Comparison of ENCODE assay signal across 9 cellular contexts in genomic region chr4:112312610-112313239, GRCh38. TPM values are rescaled to one million over a fixed set of nuclear protein-coding genes. Genes with fewer than 3 reads are reported as not detected.
DNase-seq lines count a peak whose midpoint lies in the region; ATAC-seq and TF ChIP-seq lines count a peak whose summit lies in the region.
"Had no signal": no experiment of that assay in that cellular context is flagged by ENCODE, and none has a peak within 500 bp of the region (broad histone marks: within the 10 kb centered on the region; RNA-seq: fewer than 3 reads in every experiment).

No MANE protein-coding gene starts in this region.

- no peak overlapping the region for H3K27ac ChIP-seq in foreskin keratinocyte

- no peak overlapping the region for H3K4me3 Mint-ChIP-seq in memory B cell
- no peak overlapping the region for H3K4me3 Mint-ChIP-seq in activated CD8-positive, alpha-beta T cell treated with anti-CD3 and anti-CD28 coated beads, Interleukin-2, amount 10 ng/mL, durations not matched to agents 7 days and 5 days
- H3K4me3 Mint-ChIP-seq: activated T-cell treated with anti-CD3 and anti-CD28 coated beads, Interleukin-2, amount 50 U/mL, for 4 hours had no signal

- CTCF ChIA-PET in activated CD8-positive, alpha-beta T cell treated with anti-CD3 and anti-CD28 coated beads, Interleukin-2, amount 10 ng/mL, durations not matched to agents 7 days and 5 days (lab: Charles Lee): interaction anchor here (0.9 to 2.4 kb wide), 3 partner anchors 8 to 27 kb away, joined by 4 to 5 read pairs (median 5); partner anchors contain the start of gene TIFA

- no peaks in the 10 kb centered on the region for H3K27me3 Mint-ChIP-seq in memory B cell
- no peaks in the 10 kb centered on the region for H3K27me3 Mint-ChIP-seq in activated CD8-positive, alpha-beta T cell treated with anti-CD3 and anti-CD28 coated beads, Interleukin-2, amount 10 ng/mL, durations not matched to agents 7 days and 5 days (ENCODE audit: low read depth)

- H3K36me3 Mint-ChIP-seq in memory B cell: peaks cover 7% of the 10 kb centered on the region
- peaks cover 14% of the 10 kb centered on the region for H3K36me3 Mint-ChIP-seq in activated CD8-positive, alpha-beta T cell treated with anti-CD3 and anti-CD28 coated beads, Interleukin-2, amount 10 ng/mL, durations not matched to agents 7 days and 5 days (ENCODE audit: low read depth)

- no peak overlapping the region for H3K27ac Mint-ChIP-seq in memory B cell
- no peak overlapping the region for H3K27ac Mint-ChIP-seq in activated CD8-positive, alpha-beta T cell treated with anti-CD3 and anti-CD28 coated beads, Interleukin-2, amount 10 ng/mL, durations not matched to agents 7 days and 5 days

- no peak for DNase-seq in memory B cell (ENCODE audit: low spot score in 2 of 2)
- no peak for DNase-seq in foreskin keratinocyte
- no peak for DNase-seq in DMS153 (lab: John Stamatoyannopoulos, UW)
- DNase-seq in lower leg skin (ENCODE audit: low spot score in 2 of 2): no peak
- DNase-seq in activated CD8-positive, alpha-beta T cell treated with anti-CD3 and anti-CD28 coated beads, Interleukin-2, amount 10 ng/mL, durations not matched to agents 7 days and 5 days: no peak
- DNase-seq: activated T-cell treated with anti-CD3 and anti-CD28 coated beads, Interleukin-2, amount 50 U/mL, for 4 hours had no signal

- TF ChIP-seq CTCF in foreskin keratinocyte (conservative IDR thresholded peaks at IDR 0.05): no peak
- TF ChIP-seq CTCF in lower leg skin (IDR thresholded peaks at IDR 0.05): no peak

- ATAC-seq in GM18868 (IDR thresholded peaks at IDR 0.05; ENCODE audit: unreplicated experiment) (peak; percentile 95), GM21737 (IDR thresholded peaks at IDR 0.05; ENCODE audit: unreplicated experiment) (peak; percentile 97), HG03558 (IDR thresholded peaks at IDR 0.05; ENCODE audit: extremely low read depth, unreplicated experiment) (peak; percentile 94), memory B cell (ENCODE audit: low read depth) (peak; percentile 81), foreskin keratinocyte (no peak)
- no peak for ATAC-seq in activated CD8-positive, alpha-beta T cell treated with anti-CD3 and anti-CD28 coated beads, Interleukin-2, amount 10 ng/mL, durations not matched to agents 7 days and 5 days
- ATAC-seq: activated T-cell treated with anti-CD3 and anti-CD28 coated beads, Interleukin-2, amount 50 U/mL, for 4 hours had no signal

- no peaks in the 10 kb centered on the region for H3K27me3 ChIP-seq in foreskin keratinocyte

- no peaks in the 10 kb centered on the region for H3K9me3 Mint-ChIP-seq in memory B cell
- H3K9me3 Mint-ChIP-seq in activated CD8-positive, alpha-beta T cell treated with anti-CD3 and anti-CD28 coated beads, Interleukin-2, amount 10 ng/mL, durations not matched to agents 7 days and 5 days (ENCODE audit: insufficient read depth): no peaks in the 10 kb centered on the region
- H3K9me3 Mint-ChIP-seq: activated T-cell treated with anti-CD3 and anti-CD28 coated beads, Interleukin-2, amount 50 U/mL, for 4 hours had no signal

- POLR2A ChIA-PET in activated CD8-positive, alpha-beta T cell treated with anti-CD3 and anti-CD28 coated beads, Interleukin-2, amount 10 ng/mL, durations not matched to agents 7 days and 5 days (lab: Charles Lee): no interaction called here

- H3K4me1 Mint-ChIP-seq in memory B cell: peaks cover 21% of the 10 kb centered on the region
- peaks cover 21% of the 10 kb centered on the region for H3K4me1 Mint-ChIP-seq in activated CD8-positive, alpha-beta T cell treated with anti-CD3 and anti-CD28 coated beads, Interleukin-2, amount 10 ng/mL, durations not matched to agents 7 days and 5 days (ENCODE audit: low read depth)

- no peak for TF ChIP-seq POLR2A in lower leg skin (IDR thresholded peaks at IDR 0.05)

- WGBS in lower leg skin, 2 donors: 88 to 91% methylated on average over 5 of the region's 5 CpGs

- H3K4me1 ChIP-seq in foreskin keratinocyte: no peaks in the 10 kb centered on the region

- no peak overlapping the region for H3K4me3 ChIP-seq in lower leg skin (ENCODE audit: low read depth, poor library complexity, severe bottlenecking)

- intact Hi-C loops in lower leg skin (cut with DNase I; ENCODE audit: low total_unique reads): no loop called here

RNA-seq across cellular contexts. Expression of gene ALPK1, which starts 15.6 kb away (rescaled TPM):
- 5.6 and 7.0 TPM in 2 replicates for total RNA-seq in foreskin keratinocyte
- 2.4 and 2.7 TPM in 2 replicates for polyA plus RNA-seq in foreskin keratinocyte
- total RNA-seq in lower leg skin: 10 to 100 TPM; 15.9 to 24.0 (median 19.7) TPM
- total RNA-seq in activated CD8-positive, alpha-beta T cell treated with anti-CD3 and anti-CD28 coated beads, Interleukin-2, amount 10 ng/mL, durations not matched to agents 7 days and 5 days: 10 to 100 TPM; 11.8 to 14.1 TPM

RNA-seq across cellular contexts. Expression of gene TIFA, which starts 27.0 kb away (rescaled TPM):
- total RNA-seq in foreskin keratinocyte (10.3 and 11.2 TPM in 2 replicates), lower leg skin (10 to 100 TPM in 3 of 4 donors, 1 to 10 TPM in 1; 8.8 to 21.9 (median 14.9) TPM)
- polyA plus RNA-seq in foreskin keratinocyte: 6.1 and 7.8 TPM in 2 replicates
- 10 to 100 TPM; 23.8 to 24.4 TPM for total RNA-seq in activated CD8-positive, alpha-beta T cell treated with anti-CD3 and anti-CD28 coated beads, Interleukin-2, amount 10 ng/mL, durations not matched to agents 7 days and 5 days

Comparison
In these comparisons a context has a peak if more than half of its experiments do, and no peak if none do; other contexts are left out.
1. ATAC-seq: peak in GM18868 (single experiment), GM21737 (single experiment), HG03558 (single experiment) and memory B cell (single experiment); none in foreskin keratinocyte (single experiment) and activated CD8-positive, alpha-beta T cell treated with anti-CD3 and anti-CD28 coated beads, Interleukin-2, amount 10 ng/mL, durations not matched to agents 7 days and 5 days (single experiment).